ENCODE assay signal across 21 cellular contexts in genomic region chr5:1570975-1571374, GRCh38. TPM values are rescaled to one million over a fixed set of nuclear protein-coding genes. Genes with fewer than 3 reads are reported as not detected.
DNase-seq lines count a peak whose midpoint lies in the region; ATAC-seq, FAIRE-seq and TF ChIP-seq lines count a peak whose summit lies in the region.
"Had no signal": no experiment of that assay in that cellular context is flagged by ENCODE, and none has a peak within 500 bp of the region (broad histone marks: within the 10 kb centered on the region; RNA-seq: fewer than 3 reads in every experiment).

No MANE protein-coding gene starts in this region.

- H3K27me3 ChIP-seq in mesendoderm (ENCODE audit: insufficient read depth, low read length, poor library complexity): no peaks in the 10 kb centered on the region
- H3K27me3 ChIP-seq: SJSA1 had no signal

- no peak overlapping the region for H3K4me3 Mint-ChIP-seq in dendritic cell treated with granulocyte-macrophage colony-stimulating factor and Interleukin-4, amounts not matched to agents 40 ng/mL and 50 ng/mL, for 4 days
- no peak overlapping the region for H3K4me3 Mint-ChIP-seq in glutamatergic neuron (ENCODE audit: unreplicated experiment)
- H3K4me3 Mint-ChIP-seq: CD14-positive monocyte had no signal

- no peak overlapping the region for H3K56ac ChIP-seq in mesendoderm (ENCODE audit: low read length)

- ATAC-seq in HG02981 (IDR thresholded peaks at IDR 0.05; ENCODE audit: unreplicated experiment): no peak
- ATAC-seq: GM12878, K562 had no signal

- H3K9me3 Mint-ChIP-seq in dendritic cell treated with granulocyte-macrophage colony-stimulating factor and Interleukin-4, amounts not matched to agents 40 ng/mL and 50 ng/mL, for 4 days: peaks cover 9% of the 10 kb centered on the region
- H3K9me3 Mint-ChIP-seq in glutamatergic neuron (ENCODE audit: unreplicated experiment): peaks cover 6% of the 10 kb centered on the region

- no peak overlapping the region for H2BK15ac ChIP-seq in mesendoderm (replicated peaks; ENCODE audit: low read depth)

- no peak overlapping the region for H2BK120ac ChIP-seq in mesendoderm (ENCODE audit: low read depth, low read length)

- intact Hi-C loops in dendritic cell treated with granulocyte-macrophage colony-stimulating factor and Interleukin-4, amounts not matched to agents 40 ng/mL and 50 ng/mL, for 4 days (cut with micrococcal nuclease): no loop called here

- H4K8ac ChIP-seq in mesendoderm (ENCODE audit: low read depth, low read length): no peak overlapping the region

- H3K4me1 ChIP-seq in HEK293 (ENCODE audit: control insufficient read depth, insufficient read depth, low read length) (no peaks in the 10 kb centered on the region), mesendoderm (ENCODE audit: control insufficient read depth, low read depth, low read length) (no peaks in the 10 kb centered on the region)

- no peak overlapping the region for H4K5ac ChIP-seq in mesendoderm (ENCODE audit: low read length)

- no peak overlapping the region for H3K18ac ChIP-seq in mesendoderm (ENCODE audit: low read length)

- H3K79me1 ChIP-seq in mesendoderm (ENCODE audit: low read length): no peaks in the 10 kb centered on the region

- POLR2A ChIA-PET in HEK293 (lab: Yijun Ruan, JAX): interaction anchor here (0.6 kb wide), 1 partner anchor 52 kb away, joined by 3 read pairs; no protein-coding TSS in a partner anchor

- no CpG with 5 or more reads among the region's 10 CpGs for WGBS in mesendoderm (ENCODE audit: extremely low coverage, insufficient coverage, low lambda C conversion rate)

- no peak overlapping the region for H3K23ac ChIP-seq in mesendoderm (ENCODE audit: low read length)

- H3K4me3 ChIP-seq in HEK293 (ENCODE audit: low read depth, low read length) (no peak overlapping the region), mesendoderm (ENCODE audit: low read length) (no peak overlapping the region)
- H3K4me3 ChIP-seq: GM12878, GM23248, K562, PC-9, SJSA1 had no signal

- TF ChIP-seq CTCF in HEK293 (tag by site-specific recombination; IDR thresholded peaks at IDR 0.05) (no peak), glutamatergic neuron (IDR thresholded peaks at IDR 0.05; ENCODE audit: partially characterized antibody, unreplicated experiment) (no peak)

- H3K9ac ChIP-seq in mesendoderm (ENCODE audit: low read length): no peak overlapping the region
- H3K9ac ChIP-seq: GM23248 had no signal

- peak overlapping the region; percentile 51 for H3K27ac Mint-ChIP-seq in dendritic cell treated with granulocyte-macrophage colony-stimulating factor and Interleukin-4, amounts not matched to agents 40 ng/mL and 50 ng/mL, for 4 days
- H3K27ac Mint-ChIP-seq in glutamatergic neuron (ENCODE audit: unreplicated experiment): no peak overlapping the region

- peaks cover 9 to 54% of the 10 kb centered on the region in 2 experiments; a peak in 2 of 3 replicates for H3K36me3 ChIP-seq in HEK293 (ENCODE audit: control insufficient read depth in 2 of 2, insufficient read depth in 1 of 2, low read length in 2 of 2)
- no peaks in the 10 kb centered on the region for H3K36me3 ChIP-seq in mesendoderm (ENCODE audit: control insufficient read depth, insufficient read depth, low read length)
- H3K36me3 ChIP-seq: SJSA1 had no signal

- no peak for FAIRE-seq in frontal cortex (lab: Jason Lieb, UNC)
- FAIRE-seq: GM12878, GM19239, K562 had no signal

- peaks cover 46% of the 10 kb centered on the region for H3K4me1 Mint-ChIP-seq in dendritic cell treated with granulocyte-macrophage colony-stimulating factor and Interleukin-4, amounts not matched to agents 40 ng/mL and 50 ng/mL, for 4 days (ENCODE audit: low read depth)
- peaks cover 2% of the 10 kb centered on the region for H3K4me1 Mint-ChIP-seq in glutamatergic neuron (ENCODE audit: low read depth, unreplicated experiment)

- H3K27ac ChIP-seq in HEK293 (ENCODE audit: extremely low read depth, low read depth, low read length): no peak overlapping the region
- H3K27ac ChIP-seq in mesendoderm (ENCODE audit: low read depth, low read length): no peak overlapping the region
- H3K27ac ChIP-seq: GM23248, PC-9, SJSA1 had no signal

- CTCF ChIA-PET in HEK293 (lab: Yijun Ruan, JAX): interaction anchor here (0.5 kb wide), 1 partner anchor 95 kb away, joined by 3 read pairs; no protein-coding TSS in a partner anchor

- peaks cover 31% of the 10 kb centered on the region for H3K36me3 Mint-ChIP-seq in dendritic cell treated with granulocyte-macrophage colony-stimulating factor and Interleukin-4, amounts not matched to agents 40 ng/mL and 50 ng/mL, for 4 days (ENCODE audit: low read depth)
- H3K36me3 Mint-ChIP-seq in glutamatergic neuron (ENCODE audit: unreplicated experiment): peaks cover 18% of the 10 kb centered on the region

- H3K4ac ChIP-seq in mesendoderm (ENCODE audit: low read depth, low read length): no peak overlapping the region

- no peaks in the 10 kb centered on the region for H3K27me3 Mint-ChIP-seq in dendritic cell treated with granulocyte-macrophage colony-stimulating factor and Interleukin-4, amounts not matched to agents 40 ng/mL and 50 ng/mL, for 4 days
- no peaks in the 10 kb centered on the region for H3K27me3 Mint-ChIP-seq in glutamatergic neuron (ENCODE audit: unreplicated experiment)

- no peak overlapping the region for H2BK5ac ChIP-seq in mesendoderm (ENCODE audit: low read length)

- no peak overlapping the region for H3K4me2 ChIP-seq in mesendoderm (ENCODE audit: low read length)
- H3K4me2 ChIP-seq: PC-9 had no signal

- H2AK5ac ChIP-seq in mesendoderm (ENCODE audit: low read length): no peak overlapping the region

- no peaks in the 10 kb centered on the region for H3K79me2 ChIP-seq in mesendoderm (ENCODE audit: control insufficient read depth, insufficient read depth, low read length)

- DNase-seq in NAMALWA (ENCODE audit: low spot score) (peak; percentile 44), mesendoderm (peak; percentile 16), glutamatergic neuron (no peak), SIG-M5 treated with dmso at 0.1 percent for 504 hours (lab: John Stamatoyannopoulos, UW; ENCODE audit: unreplicated experiment) (no peak), frontal cortex (ENCODE audit: low spot score in 2 of 2) (no peak)
- DNase-seq: AML-193, Caco-2, GF-D8, GM23248, HCEC 1CT, NCI-H1105, NCI-H1694 treated with DMSO at 0.1 percent for 48 hours, PC-9 had no signal

- no peaks in the 10 kb centered on the region for H3K9me3 ChIP-seq in HEK293 (ENCODE audit: control insufficient read depth, insufficient read depth, low read depth, low read length)
- H3K9me3 ChIP-seq: Caco-2, SJSA1 had no signal

TF ChIP-seq in HEK293, 187 proteins besides CTCF, POLR2A, EP300 and RAD21:
- TF ChIP-seq ZBTB20 (tag by site-specific recombination; IDR thresholded peaks at IDR 0.05): no peak
- 0 out of 2 replicates have a peak, but pooled peaks have one; percentile 25 for TF ChIP-seq ZNF600 (tag by site-specific recombination; IDR thresholded peaks at IDR 0.05)
- peak; percentile 78 for TF ChIP-seq GLIS1 (tag by site-specific recombination; IDR thresholded peaks at IDR 0.05)
- no peak for TF ChIP-seq ZNF555 (tag by site-specific recombination; conservative IDR thresholded peaks at IDR 0.05)

RNA-seq across cellular contexts. Expression of gene LPCAT1, which starts 47.2 kb away (rescaled TPM):
- 135 TPM for polyA plus RNA-seq in mesendoderm (2013, experiment 1 of 2)
- 132 TPM for polyA plus RNA-seq in mesendoderm (2013, experiment 2 of 2)
- total RNA-seq in glutamatergic neuron (ENCODE audit: unreplicated experiment) (113 TPM), frontal cortex (127 TPM)

Comparison
In these comparisons a context has a peak if more than half of its experiments do, and no peak if none do; other contexts are left out.
1. DNase-seq: peak in NAMALWA (single experiment) and mesendoderm (single experiment); none in glutamatergic neuron (single experiment), SIG-M5 treated with dmso at 0.1 percent for 504 hours (single experiment) and frontal cortex (0 of 2).